19 cellular contexts compared by ENCODE assay signal in the genomic region with DNA sequence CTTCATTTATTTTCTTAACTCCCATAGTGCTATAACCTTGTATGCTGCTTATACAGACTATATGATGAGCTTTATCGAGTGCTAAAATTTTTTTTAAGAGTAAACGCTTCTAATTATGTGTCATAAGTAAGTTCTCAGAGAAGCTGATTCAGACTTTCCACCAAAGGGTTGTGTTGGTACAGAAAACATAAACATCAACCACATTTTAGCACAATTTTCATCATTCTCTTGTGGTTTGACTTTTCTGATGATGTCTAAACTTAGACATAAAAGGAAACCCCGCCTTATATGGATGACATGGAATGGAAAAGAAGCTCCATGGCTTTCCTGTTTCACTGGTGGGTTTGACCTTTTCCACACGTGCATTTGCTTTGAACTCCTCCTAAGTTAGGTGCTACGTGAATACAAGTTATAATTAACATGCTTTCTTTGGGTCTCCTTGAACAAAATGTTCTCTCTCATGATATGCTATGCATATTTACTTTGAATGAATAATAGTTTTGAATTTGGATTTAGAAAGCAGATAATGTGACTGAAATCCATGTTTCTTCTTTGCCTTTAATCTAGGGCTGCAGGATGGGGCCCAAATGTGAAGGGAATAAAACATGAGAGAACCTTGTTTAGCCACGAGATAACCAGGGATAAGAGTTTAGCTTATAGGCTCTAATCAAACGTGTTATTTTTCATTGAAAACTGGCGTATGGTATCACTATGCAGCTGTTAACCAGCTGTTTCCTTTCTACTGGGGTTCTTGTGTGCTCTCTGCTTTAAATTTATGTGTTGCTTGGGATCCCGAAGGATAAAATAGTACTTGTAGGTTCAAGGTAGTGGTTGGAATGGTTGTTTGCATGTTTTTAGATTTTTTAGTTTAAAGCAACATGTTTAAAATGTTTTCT.
A peak's percentile ranks its signal among the peaks of the same experiment; 100 is the strongest.
DNase-seq lines count a peak whose midpoint lies in the region; ATAC-seq, FAIRE-seq and TF ChIP-seq lines count a peak whose summit lies in the region.
"Had no signal": no experiment of that assay in that cellular context is flagged by ENCODE, and none has a peak within 500 bp of the region (broad histone marks: within the 10 kb centered on the region; RNA-seq: fewer than 3 reads in every experiment).

No MANE protein-coding gene starts in this region.

- H4K91ac ChIP-seq in IMR-90 (ENCODE audit: insufficient read depth, low read depth, low read length), result no peak overlapping the region

- no peak overlapping the region for H2BK20ac ChIP-seq in IMR-90 (ENCODE audit: low read depth, low read length)

- no peak for TF ChIP-seq CTCF in IMR-90 (conservative IDR thresholded peaks at IDR 0.05; ENCODE audit: low read depth, low read length)
- no peak for TF ChIP-seq CTCF in nephron (IDR thresholded peaks at IDR 0.05; ENCODE audit: unreplicated experiment in 3 of 3)

- no peaks in the 10 kb centered on the region for H3K79me1 ChIP-seq in IMR-90 (ENCODE audit: low read depth in 1 of 2, low read length in 2 of 2)

- no TSS peak for BruUV-seq in IMR-90 (replicated peaks; lab: Mats Ljungman, UMichigan)

- H3K4me3 Mint-ChIP-seq in nephron, result no peak overlapping the region
- H3K4me3 Mint-ChIP-seq: IgD-negative memory B cell, T-helper 17 cell had no signal

- H3K4me2 ChIP-seq in IMR-90 (ENCODE audit: low read depth, low read length), result no peak overlapping the region

- no peak for FAIRE-seq in GM12891 (lab: Jason Lieb, UNC)

- POLR2A ChIA-PET in IMR-90 (lab: Charles Lee; ENCODE audit: unreplicated experiment), result no interaction called here

- peaks cover 7% of the 10 kb centered on the region for H3K4me1 Mint-ChIP-seq in nephron

- H3K36me3 ChIP-seq in IMR-90 (ENCODE audit: control insufficient read depth, insufficient read depth, low read length), result no peaks in the 10 kb centered on the region
- H3K36me3 ChIP-seq: colonic mucosa, HAP-1, heart right ventricle, suprapubic skin had no signal

- H2BK120ac ChIP-seq in IMR-90 (ENCODE audit: low read depth, low read length), result no peak overlapping the region

- H3K4ac ChIP-seq in IMR-90 (ENCODE audit: low read depth, low read length), result no peak overlapping the region

- CTCF ChIA-PET in IMR-90 (lab: Yijun Ruan, JAX), result interaction anchor here (0.5 kb wide), 1 partner anchor 84 kb away, joined by 3 read pairs; no protein-coding TSS in a partner anchor

- no peaks in the 10 kb centered on the region for H3K36me3 Mint-ChIP-seq in nephron (ENCODE audit: low read depth)

- H3K4me3 ChIP-seq in IMR-90 (ENCODE audit: insufficient read depth, low read depth, low read length), result no peak overlapping the region
- H3K4me3 ChIP-seq: colonic mucosa, HAP-1, heart right ventricle, suprapubic skin had no signal

- TF ChIP-seq POLR2A in IMR-90 (IDR thresholded peaks at IDR 0.05; ENCODE audit: low read depth, low read length), result no peak
- no peak for TF ChIP-seq POLR2A in GM12891 (IDR thresholded peaks at IDR 0.05; ENCODE audit: low read depth, low read length)

- dilution Hi-C loops in IMR-90 (cut with HindIII; ENCODE audit: low sequenced_read_pairs, unreplicated experiment), result no loop called here

- no peak overlapping the region for H4K5ac ChIP-seq in IMR-90 (ENCODE audit: low read depth, low read length)

- H4K8ac ChIP-seq in IMR-90 (ENCODE audit: low read depth in 2 of 2, low read length in 2 of 2), result no peak overlapping the region

- TF ChIP-seq RAD21 in IMR-90 (IDR thresholded peaks at IDR 0.05; ENCODE audit: low read length), result no peak

- no peak overlapping the region for H3K27ac ChIP-seq in IMR-90 (ENCODE audit: insufficient read depth, low read length)
- H3K27ac ChIP-seq: 22Rv1, colonic mucosa, epithelial cell of prostate, heart right ventricle, parathyroid adenoma, suprapubic skin had no signal

- no peaks in the 10 kb centered on the region for H4K20me1 ChIP-seq in IMR-90 (ENCODE audit: insufficient read depth, low read length)

- H2AK5ac ChIP-seq in IMR-90 (ENCODE audit: low read depth, low read length), result no peak overlapping the region

- peaks cover 5% of the 10 kb centered on the region; the same call in 1 of the 2 replicates for H3K4me1 ChIP-seq in IMR-90 (ENCODE audit: control insufficient read depth, insufficient read depth, low read length)
- H3K4me1 ChIP-seq: colonic mucosa, HAP-1, heart right ventricle, parathyroid adenoma, suprapubic skin had no signal

- H3K18ac ChIP-seq in IMR-90 (ENCODE audit: low read depth, low read length), result peak overlapping the region; percentile 23; the same call in 1 of the 2 replicates

- no peaks in the 10 kb centered on the region for H3K27me3 Mint-ChIP-seq in nephron (ENCODE audit: low read depth)

- H3K56ac ChIP-seq in IMR-90 (ENCODE audit: extremely low read depth, insufficient read depth, low read length), result no peak overlapping the region

- no peak overlapping the region for H2BK15ac ChIP-seq in IMR-90 (ENCODE audit: low read depth, low read length)

- ATAC-seq in activated CD4-positive, CD25-positive, alpha-beta regulatory T cell treated with anti-CD3 and anti-CD28 coated beads, Interleukin-2, amount 50 U/mL, for 24 hours, result peak; percentile 74 to 75
- ATAC-seq in IMR-90 (ENCODE audit: low read depth) (no peak; the same call in 1 of the 2 replicates), GM21367 (IDR thresholded peaks at IDR 0.05; ENCODE audit: unreplicated experiment) (no peak)
- ATAC-seq: heart right ventricle, T-helper 17 cell had no signal

- H3K23ac ChIP-seq in IMR-90 (ENCODE audit: low read depth, low read length), result no peak overlapping the region

- no peak overlapping the region for H2AFZ ChIP-seq in IMR-90 (replicated peaks; ENCODE audit: low read length, poor library complexity)
- H2AFZ ChIP-seq: parathyroid adenoma had no signal

- H3K9ac ChIP-seq in IMR-90 (ENCODE audit: low read depth, low read length), result no peak overlapping the region
- H3K9ac ChIP-seq: parathyroid adenoma had no signal

- H3K9me3 Mint-ChIP-seq in nephron, result no peaks in the 10 kb centered on the region

- no peaks in the 10 kb centered on the region for H3K9me3 ChIP-seq in IMR-90 (ENCODE audit: control insufficient read depth, insufficient read depth, low read length)
- H3K9me3 ChIP-seq: colonic mucosa, HAP-1, heart right ventricle, suprapubic skin had no signal

- no peak overlapping the region for H2AK9ac ChIP-seq in IMR-90 (replicated peaks; ENCODE audit: low read depth, low read length, poor library complexity)

- WGBS in IMR-90 (ENCODE audit: extremely low coverage in 2 of 2, insufficient read length in 1 of 2), 2 experiments, result no CpG with 5 or more reads among the region's 9 CpGs

- H3K27me3 ChIP-seq in IMR-90 (ENCODE audit: control insufficient read depth, insufficient read depth, low read length), result no peaks in the 10 kb centered on the region
- H3K27me3 ChIP-seq: colonic mucosa, heart right ventricle, suprapubic skin had no signal

- intact Hi-C loops in IMR-90 (cut with micrococcal nuclease), result no loop called here

- H3K27ac Mint-ChIP-seq in nephron, result peak overlapping the region in 2 of 3 experiments; percentile 66 to 86
- H3K27ac Mint-ChIP-seq: IgD-negative memory B cell, T-helper 17 cell had no signal

- no peak overlapping the region for H2BK5ac ChIP-seq in IMR-90 (ENCODE audit: low read depth, low read length, poor library complexity, severe bottlenecking)

- no peak for DNase-seq in activated CD4-positive, CD25-positive, alpha-beta regulatory T cell (lab: John Stamatoyannopoulos, UW)
- DNase-seq in IMR-90 (peak; percentile 46), amniotic epithelial cell (ENCODE audit: low read depth) (peak; percentile 63), A172 (ENCODE audit: low spot score) (no peak), GM12891 (ENCODE audit: insufficient read length, low spot score) (no peak)
- DNase-seq: colonic mucosa, heart right ventricle, NCI-H1105, NCI-H2171 treated with DMSO at 0.1 percent for 48 hours, T-helper 17 cell had no signal

- in situ Hi-C loops in IMR-90 (cut with MboI; ENCODE audit: low sequenced_read_pairs), result no loop called here

- no peak overlapping the region for H3K14ac ChIP-seq in IMR-90 (replicated peaks; ENCODE audit: low read depth, low read length)

- H3K9me1 ChIP-seq in IMR-90 (ENCODE audit: insufficient read depth, low read length), result no peaks in the 10 kb centered on the region

TF ChIP-seq in IMR-90, 13 proteins besides CTCF, POLR2A, EP300 and RAD21 (continues in another document):
- TF ChIP-seq MAZ (IDR thresholded peaks at IDR 0.05; ENCODE audit: borderline replicate concordance, low read depth, low read length), result no peak
- TF ChIP-seq, protein P1, sequence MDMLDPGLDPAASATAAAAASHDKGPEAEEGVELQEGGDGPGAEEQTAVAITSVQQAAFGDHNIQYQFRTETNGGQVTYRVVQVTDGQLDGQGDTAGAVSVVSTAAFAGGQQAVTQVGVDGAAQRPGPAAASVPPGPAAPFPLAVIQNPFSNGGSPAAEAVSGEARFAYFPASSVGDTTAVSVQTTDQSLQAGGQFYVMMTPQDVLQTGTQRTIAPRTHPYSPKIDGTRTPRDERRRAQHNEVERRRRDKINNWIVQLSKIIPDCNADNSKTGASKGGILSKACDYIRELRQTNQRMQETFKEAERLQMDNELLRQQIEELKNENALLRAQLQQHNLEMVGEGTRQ (IDR thresholded peaks at IDR 0.05; ENCODE audit: low read depth, low read length), result no peak

TF ChIP-seq in GM12891, 5 proteins besides CTCF, POLR2A, EP300 and RAD21:
- TF ChIP-seq PAX5 (IDR thresholded peaks at IDR 0.05; ENCODE audit: insufficient read depth, low read length, severe bottlenecking) (no peak), POU2F2 (IDR thresholded peaks at IDR 0.05; ENCODE audit: low read depth, low read length) (no peak), SPI1 (IDR thresholded peaks at IDR 0.05; ENCODE audit: low read depth, low read length) (no peak), POLR2AphosphoS5 (IDR thresholded peaks at IDR 0.05; ENCODE audit: low read depth, low read length) (no peak), TAF1 (IDR thresholded peaks at IDR 0.05; ENCODE audit: low read depth, low read length) (no peak)

Comparison
In these comparisons a context has a peak if more than half of its experiments do, and no peak if none do; other contexts are left out.
1. ATAC-seq: peak in activated CD4-positive, CD25-positive, alpha-beta regulatory T cell treated with anti-CD3 and anti-CD28 coated beads, Interleukin-2, amount 50 U/mL, for 24 hours (2 of 2); none in IMR-90 (single experiment) and GM21367 (single experiment).
2. DNase-seq: peak in IMR-90 (single experiment) and amniotic epithelial cell (single experiment); none in activated CD4-positive, CD25-positive, alpha-beta regulatory T cell (0 of 4), A172 (single experiment) and GM12891 (single experiment).